ENCODE assay signal across 8 cellular contexts in the genomic region with DNA sequence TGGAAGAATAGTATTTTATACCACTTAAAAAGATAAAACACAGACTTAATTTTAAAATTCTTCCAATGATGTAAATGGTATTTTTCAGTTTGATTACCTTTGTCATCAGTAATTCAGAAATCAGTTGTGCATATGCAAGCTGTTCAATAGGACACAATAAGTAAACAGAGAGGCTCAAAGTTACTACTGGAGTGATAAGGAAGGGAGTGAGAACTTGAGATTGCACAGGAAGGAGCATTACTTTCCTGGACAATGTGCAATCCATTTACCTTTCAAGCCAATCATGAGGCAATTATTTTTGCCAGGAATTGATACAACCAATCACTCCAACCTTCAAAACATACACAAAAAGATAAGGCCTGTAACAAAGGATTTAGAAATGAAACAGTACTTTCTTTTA.
"Had no signal": no experiment of that assay in that cellular context is flagged by ENCODE, and none has a peak within 500 bp of the region (broad histone marks: within the 10 kb centered on the region; RNA-seq: fewer than 3 reads in every experiment).

No MANE protein-coding gene starts in this region.

- FAIRE-seq: H1, H54, HepG2 had no signal

- H3K27ac ChIP-seq: HL-60, KMS-11 had no signal

- H3K36me3 ChIP-seq: HAP-1 had no signal

- H3K4me3 ChIP-seq: GM23338, HAP-1 had no signal

- DNase-seq: KBM-7 had no signal

- ATAC-seq: GM23338, HepG2 had no signal

- H3K4me1 ChIP-seq: HAP-1 had no signal

- H3K4me2 ChIP-seq: GM23338, KMS-11 had no signal

- H3K9me3 ChIP-seq: HAP-1 had no signal

- H2AFZ ChIP-seq: GM23338 had no signal

- H3K9ac ChIP-seq: KMS-11 had no signal
